In the genomic region with DNA sequence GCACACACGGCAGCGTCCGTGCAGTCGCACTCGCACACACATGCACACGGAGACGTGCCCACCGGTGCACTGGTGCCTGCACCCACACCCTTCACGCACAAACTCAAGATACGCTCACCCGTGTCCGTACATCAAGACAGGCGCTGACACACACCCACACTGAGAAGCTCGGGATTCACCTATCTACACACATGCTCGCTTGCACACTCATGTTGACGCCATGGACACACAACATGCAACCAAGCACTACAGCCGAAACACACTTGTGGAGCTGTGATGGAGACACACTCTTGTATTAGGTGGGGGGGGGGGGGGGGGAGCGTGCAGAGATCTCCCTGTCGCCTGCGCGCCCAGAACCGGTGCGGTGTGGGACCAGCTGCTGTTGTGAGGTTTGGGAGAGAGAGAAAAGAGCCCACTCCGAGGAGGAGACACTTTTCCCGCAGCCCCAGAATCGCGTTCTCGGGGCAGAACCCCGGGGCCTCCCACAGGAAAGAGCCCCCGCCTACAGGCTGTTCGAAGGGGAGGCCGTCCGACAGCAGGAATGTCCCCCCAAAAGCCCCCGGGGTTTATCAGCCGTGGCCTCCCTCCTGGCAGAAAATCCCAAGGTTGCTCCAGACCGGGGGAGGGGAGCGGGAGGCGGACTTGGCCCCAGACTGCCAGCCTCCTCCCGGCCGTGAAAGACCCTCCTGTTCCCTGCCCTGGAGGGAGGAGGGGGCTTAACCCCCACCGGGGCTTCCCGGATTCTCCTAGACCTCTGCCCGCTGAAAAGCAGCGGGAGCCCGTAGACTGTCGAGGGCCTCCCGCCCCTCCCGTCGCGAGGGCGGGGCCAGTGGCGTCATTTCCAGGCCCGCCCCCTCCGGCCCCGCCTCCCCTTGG, we compare ENCODE assay signal across 1 cellular context.
A peak's percentile ranks its signal among the peaks of the same experiment; 100 is the strongest.
TF ChIP-seq lines count a peak whose summit lies in the region.

No MANE protein-coding gene starts in this region.

TF ChIP-seq in H1, 55 proteins besides CTCF, POLR2A, EP300 and RAD21:
- 0 out of 2 replicates have a peak, but pooled peaks have one; percentile 60 for TF ChIP-seq EGR1 (IDR thresholded peaks at IDR 0.05; ENCODE audit: borderline replicate concordance, low read depth, low read length)
- peak; percentile 21; the same call in 1 of the 2 replicates for TF ChIP-seq CHD2 (IDR thresholded peaks at IDR 0.05; ENCODE audit: low read length)
- TF ChIP-seq RBBP5 (IDR thresholded peaks at IDR 0.05; ENCODE audit: borderline replicate concordance, low read depth, low read length): no peak; the same call in 1 of the 2 replicates
- TF ChIP-seq SUZ12 (IDR thresholded peaks at IDR 0.05; ENCODE audit: low read length): peak; percentile 60
- peak; percentile 49 for TF ChIP-seq EZH2 (IDR thresholded peaks at IDR 0.05; ENCODE audit: low read depth, low read length, severe bottlenecking)
- TF ChIP-seq BRCA1 (IDR thresholded peaks at IDR 0.05; ENCODE audit: low read depth, low read length): no peak
- peak; percentile 96 for TF ChIP-seq SP1 (IDR thresholded peaks at IDR 0.05; ENCODE audit: low read depth, low read length)
- TF ChIP-seq, protein P1, sequence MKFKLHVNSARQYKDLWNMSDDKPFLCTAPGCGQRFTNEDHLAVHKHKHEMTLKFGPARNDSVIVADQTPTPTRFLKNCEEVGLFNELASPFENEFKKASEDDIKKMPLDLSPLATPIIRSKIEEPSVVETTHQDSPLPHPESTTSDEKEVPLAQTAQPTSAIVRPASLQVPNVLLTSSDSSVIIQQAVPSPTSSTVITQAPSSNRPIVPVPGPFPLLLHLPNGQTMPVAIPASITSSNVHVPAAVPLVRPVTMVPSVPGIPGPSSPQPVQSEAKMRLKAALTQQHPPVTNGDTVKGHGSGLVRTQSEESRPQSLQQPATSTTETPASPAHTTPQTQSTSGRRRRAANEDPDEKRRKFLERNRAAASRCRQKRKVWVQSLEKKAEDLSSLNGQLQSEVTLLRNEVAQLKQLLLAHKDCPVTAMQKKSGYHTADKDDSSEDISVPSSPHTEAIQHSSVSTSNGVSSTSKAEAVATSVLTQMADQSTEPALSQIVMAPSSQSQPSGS (IDR thresholded peaks at IDR 0.05; ENCODE audit: low read length): no peak
- peak; percentile 91 for TF ChIP-seq SP4 (IDR thresholded peaks at IDR 0.05; ENCODE audit: low read length)
- peak; percentile 48 for TF ChIP-seq RNF2 (IDR thresholded peaks at IDR 0.05; ENCODE audit: borderline replicate concordance, low read depth, low read length, missing control alignments, poor library complexity, severe bottlenecking)
- TF ChIP-seq KDM4A (IDR thresholded peaks at IDR 0.05; ENCODE audit: low read depth, low read length, severe bottlenecking): peak; percentile 34
- TF ChIP-seq CREB1 (IDR thresholded peaks at IDR 0.05): peak; percentile 94
